Comparison of ENCODE assay signal across 8 cellular contexts in genomic region chr17:32006957-32007462, GRCh38. TPM values are rescaled to one million over a fixed set of nuclear protein-coding genes. Genes with fewer than 3 reads are reported as not detected.
DNase-seq lines count a peak whose midpoint lies in the region; ATAC-seq and TF ChIP-seq lines count a peak whose summit lies in the region.

TSS of gene LRRC37B (plus strand) at chr17:32007383. CDS start at chr17:32021393, 14,010 bp downstream.

- H3K27ac ChIP-seq in neural progenitor cell (peak within 1 kb of the TSS; percentile 75), stomach smooth muscle (ENCODE audit: low read length) (no peak within 1 kb of the TSS)

- H3K36me3 Mint-ChIP-seq in neural progenitor cell = peaks cover 8% of the 10 kb centered on the region

- H3K4me3 ChIP-seq in foreskin fibroblast (ENCODE audit: low read depth in 1 of 2, low read length in 2 of 2) = peak within 1 kb of the TSS; percentile 84 to 86
- peak within 1 kb of the TSS; percentile 96 for H3K4me3 ChIP-seq in neural progenitor cell
- H3K4me3 ChIP-seq in stomach smooth muscle (ENCODE audit: low read length in 2 of 2) = peak within 1 kb of the TSS; percentile 74 to 95

- H2AFZ ChIP-seq in neural progenitor cell (replicated peaks) = peak within 1 kb of the TSS; percentile 99

- peaks cover 2% of the 10 kb centered on the region for H3K27me3 Mint-ChIP-seq in neural progenitor cell (ENCODE audit: insufficient read depth, low read depth)

- H3K36me3 ChIP-seq in neural progenitor cell = no peaks in the 10 kb centered on the region
- H3K36me3 ChIP-seq in stomach smooth muscle (ENCODE audit: control insufficient read depth in 2 of 2, insufficient read depth in 2 of 2, low read length in 2 of 2) = no peaks in the 10 kb centered on the region

- H3K4me1 Mint-ChIP-seq in neural progenitor cell = peaks cover 15% of the 10 kb centered on the region

- DNase-seq in DMS79 treated with DMSO at 0.1 percent for 48 hours (lab: John Stamatoyannopoulos, UW) = peak; percentile 75
- peak; percentile 51 for DNase-seq in SHP77 treated with DMSO at 0.1 percent for 48 hours (lab: John Stamatoyannopoulos, UW)
- DNase-seq in activated effector memory CD4-positive, alpha-beta T cell treated with anti-CD3 and anti-CD28 coated beads, Interleukin-2, amount 50 U/mL, for 16 hours = peak; percentile 96
- peak; percentile 45 to 87 for DNase-seq in foreskin fibroblast
- DNase-seq in neural progenitor cell (ENCODE audit: low spot score) = peak; percentile 91

- peak; percentile 82 for ATAC-seq in GM21786 (IDR thresholded peaks at IDR 0.05; ENCODE audit: unreplicated experiment)

- H3K9ac ChIP-seq in neural progenitor cell (peak within 1 kb of the TSS; percentile 50), stomach smooth muscle (ENCODE audit: low read length in 2 of 2) (peak within 1 kb of the TSS; percentile 66 to 79)

- peak within 1 kb of the TSS; percentile 24 for H3K27ac Mint-ChIP-seq in neural progenitor cell

- peak within 1 kb of the TSS; percentile 94 for H3K4me2 ChIP-seq in neural progenitor cell

- peaks cover 14% of the 10 kb centered on the region for H4K20me1 ChIP-seq in neural progenitor cell (ENCODE audit: low read depth)

- peaks cover 17% of the 10 kb centered on the region for H3K27me3 ChIP-seq in neural progenitor cell
- no peaks in the 10 kb centered on the region for H3K27me3 ChIP-seq in stomach smooth muscle (ENCODE audit: control insufficient read depth in 1 of 2, insufficient read depth in 2 of 2, low read length in 2 of 2)

- H3F3A ChIP-seq in neural progenitor cell (ENCODE audit: low read depth) = peaks cover 28% of the 10 kb centered on the region

- no peaks in the 10 kb centered on the region for H3K9me3 ChIP-seq in neural progenitor cell (ENCODE audit: low read depth)
- H3K9me3 ChIP-seq in stomach smooth muscle (ENCODE audit: control insufficient read depth in 2 of 2, low read length in 2 of 2) = no peaks in the 10 kb centered on the region

- TF ChIP-seq CTCF in LNCAP (IDR thresholded peaks at IDR 0.05) (peak; percentile 92), foreskin fibroblast (IDR thresholded peaks at IDR 0.05; ENCODE audit: low read depth, low read length) (peak; percentile 86), neural progenitor cell (IDR thresholded peaks at IDR 0.05) (peak; percentile 91)

- H3K4me1 ChIP-seq in neural progenitor cell (peaks cover 9% of the 10 kb centered on the region), stomach smooth muscle (ENCODE audit: control insufficient read depth, insufficient read depth, low read length) (peaks cover 11% of the 10 kb centered on the region)

- H3K9me3 Mint-ChIP-seq in neural progenitor cell = peaks cover under 1% of the 10 kb centered on the region

- H3K4me3 Mint-ChIP-seq in neural progenitor cell = peak within 1 kb of the TSS; percentile 91

- peaks cover 44% of the 10 kb centered on the region for H3K79me2 ChIP-seq in neural progenitor cell (ENCODE audit: low read depth)

RNA-seq across cellular contexts. Expression of gene LRRC37B, which starts in this region (rescaled TPM):
- total RNA-seq in neural progenitor cell (ENCODE audit: low replicate concordance) = 35.2 and 49.4 TPM in 2 replicates
